ENCODE assay signal across 21 cellular contexts in the genomic region with DNA sequence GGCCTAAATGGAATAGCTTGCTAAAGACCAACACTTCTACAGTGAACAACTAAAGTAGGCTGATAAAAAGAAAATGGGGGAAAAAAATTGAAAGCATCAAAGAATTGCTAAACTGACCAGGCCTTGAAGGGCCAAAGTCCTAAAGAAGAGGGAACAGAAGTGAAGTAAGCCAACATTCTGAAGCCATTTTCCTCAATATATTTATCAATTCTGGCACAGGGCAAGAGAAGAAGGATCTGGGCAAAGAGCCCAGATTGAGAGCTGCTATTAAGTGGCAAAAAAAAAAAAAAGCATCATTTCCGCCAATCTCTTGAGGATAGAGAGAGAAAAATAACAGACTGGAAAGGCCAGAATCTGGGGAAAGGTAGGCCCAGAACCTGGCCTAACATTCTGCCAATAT. TPM values are rescaled to one million over a fixed set of nuclear protein-coding genes. Genes with fewer than 3 reads are reported as not detected.
DNase-seq lines count a peak whose midpoint lies in the region; ATAC-seq, FAIRE-seq and TF ChIP-seq lines count a peak whose summit lies in the region.
"Had no signal": no experiment of that assay in that cellular context is flagged by ENCODE, and none has a peak within 500 bp of the region (broad histone marks: within the 10 kb centered on the region; RNA-seq: fewer than 3 reads in every experiment).

No MANE protein-coding gene starts in this region.

- H3K4me3 ChIP-seq in endothelial cell of umbilical vein (replicated peaks in 1 of 3; ENCODE audit: insufficient read depth in 1 of 3, low read depth in 1 of 3, low read length in 3 of 3): no peak overlapping the region
- no peak overlapping the region for H3K4me3 ChIP-seq in pancreas
- H3K4me3 ChIP-seq: ovary, tibial artery had no signal

- no peaks in the 10 kb centered on the region for H3K27me3 ChIP-seq in endothelial cell of umbilical vein (ENCODE audit: control insufficient read depth in 2 of 2, insufficient read depth in 2 of 2, low read length in 2 of 2)
- H3K27me3 ChIP-seq in pancreas: no peaks in the 10 kb centered on the region
- no peaks in the 10 kb centered on the region for H3K27me3 ChIP-seq in foreskin keratinocyte
- H3K27me3 ChIP-seq: ovary, tibial artery had no signal

- dilution Hi-C loops in endothelial cell of umbilical vein (cut with MboI; ENCODE audit: extremely low pct_ligation_motif_present, low sequenced_read_pairs): no loop called here

- no peaks in the 10 kb centered on the region for H3K79me2 ChIP-seq in endothelial cell of umbilical vein (ENCODE audit: control insufficient read depth, insufficient read depth, low read length)

- intact Hi-C loops in endothelial cell of umbilical vein (cut with micrococcal nuclease) (loop anchor here (1.0 kb wide), 1 partner anchor 10 kb away; no protein-coding TSS in a partner anchor), pancreas (cut with DNase I) (no loop called here)

- DNase-seq in NCI-H1092 treated with DMSO at 0.1 percent for 48 hours (lab: John Stamatoyannopoulos, UW) (peak; percentile 62), NCI-H2227 (lab: John Stamatoyannopoulos, UW; ENCODE audit: unreplicated experiment) (peak; percentile 36), endothelial cell of umbilical vein (ENCODE audit: low read depth, low spot score) (peak; percentile 70), pancreas (peak in 1 of 6 donors; percentile 20), foreskin keratinocyte (no peak)
- DNase-seq: activated CD8-positive, alpha-beta T cell treated with anti-CD3 and anti-CD28 coated beads for 36 hours; activated naive CD8-positive, alpha-beta T cell treated with anti-CD3 and anti-CD28 coated beads, Interleukin-2, amount 50 U/mL, for 24 hours; cerebellar nuclear complex; endodermal cell; foreskin melanocyte; GOT3; left ventricle myocardium superior; ovary; T-helper 17 cell; tibial artery had no signal

- no peak overlapping the region for H3K27ac ChIP-seq in endothelial cell of umbilical vein (ENCODE audit: insufficient read depth, low read depth, low read length)
- H3K27ac ChIP-seq in pancreas: peak overlapping the region in 2 of 4 donors; percentile 13 to 15
- no peak overlapping the region for H3K27ac ChIP-seq in foreskin keratinocyte
- H3K27ac ChIP-seq: tibial artery had no signal

- BruUV-seq in endothelial cell of umbilical vein (replicated peaks; lab: Mats Ljungman, UMichigan): no TSS peak

- ATAC-seq in pancreas (peak; percentile 46 to 82 (median 79)), GM19395 (IDR thresholded peaks at IDR 0.05; ENCODE audit: unreplicated experiment) (no peak), GM21360 (IDR thresholded peaks at IDR 0.05; ENCODE audit: unreplicated experiment) (no peak), foreskin keratinocyte (no peak), GM19351 (IDR thresholded peaks at IDR 0.05; ENCODE audit: unreplicated experiment) (no peak)
- ATAC-seq: activated CD8-positive, alpha-beta T cell treated with anti-CD3 and anti-CD28 coated beads for 36 hours; activated naive CD8-positive, alpha-beta T cell treated with anti-CD3 and anti-CD28 coated beads, Interleukin-2, amount 50 U/mL, for 24 hours; left ventricle myocardium superior; Right ventricle myocardium inferior; stimulated activated effector memory CD8-positive, alpha-beta T cell treated with anti-CD3 and anti-CD28 coated beads, Interleukin-12 subunit alpha, Interleukin-12 subunit beta, amount 100 ng/mL, for 72 hours; T-helper 17 cell; WTC11 had no signal

- no peak overlapping the region for H2AFZ ChIP-seq in endothelial cell of umbilical vein (ENCODE audit: low read depth, low read length)

- no peaks in the 10 kb centered on the region for H4K20me1 ChIP-seq in endothelial cell of umbilical vein (replicated peaks; ENCODE audit: control insufficient read depth, extremely low read depth, insufficient read depth, low read length)

- FAIRE-seq in endothelial cell of umbilical vein (lab: Jason Lieb, UNC) (peak; percentile 42), pancreas (lab: Jason Lieb, UNC) (no peak)

- H3K4me1 ChIP-seq in endothelial cell of umbilical vein (ENCODE audit: control insufficient read depth, extremely low read depth, insufficient read depth, low read length): peaks cover 6% of the 10 kb centered on the region
- H3K4me1 ChIP-seq in pancreas: peaks cover 0 to 9% (median 7%) of the 10 kb centered on the region in 3 donors
- no peaks in the 10 kb centered on the region for H3K4me1 ChIP-seq in foreskin keratinocyte
- H3K4me1 ChIP-seq: tibial artery had no signal

- TF ChIP-seq CTCF in endothelial cell of umbilical vein (IDR thresholded peaks at IDR 0.05; ENCODE audit: extremely low read depth in 1 of 2, insufficient read depth in 1 of 2, low read depth in 1 of 2, low read length in 2 of 2): no peak
- no peak for TF ChIP-seq CTCF in pancreas (IDR thresholded peaks at IDR 0.05)
- no peak for TF ChIP-seq CTCF in foreskin keratinocyte (conservative IDR thresholded peaks at IDR 0.05)

- CTCF ChIA-PET in endothelial cell of umbilical vein (lab: Charles Lee): interaction anchor here (0.9 to 1.2 kb wide), 3 partner anchors 8 to 310 kb away, joined by 3 to 4 read pairs (median 3); no protein-coding TSS in a partner anchor

- no peak for TF ChIP-seq POLR2A in endothelial cell of umbilical vein (IDR thresholded peaks at IDR 0.05; ENCODE audit: low read depth, low read length)

- POLR2A ChIA-PET in endothelial cell of umbilical vein (lab: Charles Lee): interaction anchor here (1.6 kb wide), 1 partner anchor 169 kb away, joined by 5 read pairs; a partner anchor contains a TSS

- H3K9me1 ChIP-seq in endothelial cell of umbilical vein (replicated peaks; ENCODE audit: control insufficient read depth, extremely low read depth, insufficient read depth, low read length): no peaks in the 10 kb centered on the region

- H3K36me3 ChIP-seq in endothelial cell of umbilical vein (ENCODE audit: control insufficient read depth in 2 of 2, extremely low read depth in 1 of 2, insufficient read depth in 2 of 2, low read length in 2 of 2): no peaks in the 10 kb centered on the region
- no peaks in the 10 kb centered on the region for H3K36me3 ChIP-seq in pancreas
- H3K36me3 ChIP-seq: ovary had no signal

- H3K9me3 ChIP-seq in endothelial cell of umbilical vein (replicated peaks; ENCODE audit: control insufficient read depth, insufficient read depth, low read length): no peaks in the 10 kb centered on the region
- no peaks in the 10 kb centered on the region for H3K9me3 ChIP-seq in pancreas
- H3K9me3 ChIP-seq: tibial artery had no signal

- no peak overlapping the region for H3K9ac ChIP-seq in endothelial cell of umbilical vein (replicated peaks; ENCODE audit: extremely low read depth, insufficient read depth, low read length)

- WGBS in pancreas, 2 donors: 8 to 23% methylated on average over 1 of the region's 1 CpG

- H3K4me2 ChIP-seq in endothelial cell of umbilical vein (ENCODE audit: insufficient read depth, low read length): no peak overlapping the region

TF ChIP-seq in endothelial cell of umbilical vein, 7 proteins besides CTCF, POLR2A, EP300 and RAD21:
- TF ChIP-seq EZH2 (IDR thresholded peaks at IDR 0.05; ENCODE audit: borderline replicate concordance, low read depth, low read length, severe bottlenecking) (no peak), POLR2AphosphoS5 (IDR thresholded peaks at IDR 0.05; ENCODE audit: insufficient read depth, low read depth, low read length) (no peak), GATA2 (IDR thresholded peaks at IDR 0.05; ENCODE audit: insufficient read depth, insufficient read length, low read depth, low read length) (no peak), JUN (IDR thresholded peaks at IDR 0.05; ENCODE audit: borderline replicate concordance, insufficient read depth, insufficient read length, low read depth) (no peak), MYC (IDR thresholded peaks at IDR 0.05; ENCODE audit: low read depth, low read length) (no peak), FOS (IDR thresholded peaks at IDR 0.05; ENCODE audit: borderline replicate concordance, insufficient read depth, low read length) (no peak)
- TF ChIP-seq, protein P1, sequence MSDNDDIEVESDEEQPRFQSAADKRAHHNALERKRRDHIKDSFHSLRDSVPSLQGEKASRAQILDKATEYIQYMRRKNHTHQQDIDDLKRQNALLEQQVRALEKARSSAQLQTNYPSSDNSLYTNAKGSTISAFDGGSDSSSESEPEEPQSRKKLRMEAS (IDR thresholded peaks at IDR 0.05; ENCODE audit: insufficient read depth, insufficient read length): no peak
TF ChIP-seq in endothelial cell of umbilical vein: peak in this region for 0.

RNA-seq across cellular contexts. Expression of a gene that starts 25.7 kb away (rescaled TPM):
- total RNA-seq in endothelial cell of umbilical vein: 15.8 and 16.7 TPM in 2 replicates
- 5.8 and 10.3 TPM in 2 replicates for polyA plus RNA-seq in endothelial cell of umbilical vein
- polyA plus RNA-seq in endothelial cell of umbilical vein (2011; cell fraction: cytosol; rRNA removed): 13.7 and 15.8 TPM in 2 replicates
- polyA plus RNA-seq in endothelial cell of umbilical vein (2011; cell fraction: nucleus; rRNA removed): 37.3 and 54.2 TPM in 2 replicates
- polyA plus RNA-seq in endothelial cell of umbilical vein (2012): 12.9 and 18.2 TPM in 2 replicates
- 9.5 and 9.8 TPM in 2 replicates for polyA minus RNA-seq in endothelial cell of umbilical vein
- 28.7 TPM for polyA minus RNA-seq in endothelial cell of umbilical vein (2011; cell fraction: cytosol; rRNA and poly(A)+ RNA removed)
- 34.7 and 44.4 TPM in 2 replicates for polyA minus RNA-seq in endothelial cell of umbilical vein (2011; cell fraction: nucleus; rRNA and poly(A)+ RNA removed)
- 10 to 100 TPM in 4 of 6 donors, 1 to 10 TPM in 2; 9.0 to 15.9 (median 11.2) TPM for total RNA-seq in pancreas
- 10 to 100 TPM; 20.9 to 25.8 TPM for polyA plus RNA-seq in pancreas
- total RNA-seq in foreskin keratinocyte: 15.9 and 17.7 TPM in 2 replicates
- 12.8 and 14.2 TPM in 2 replicates for polyA plus RNA-seq in foreskin keratinocyte

Comparison
In these comparisons a context has a peak if more than half of its experiments do, and no peak if none do; other contexts are left out.
1. DNase-seq: peak in NCI-H1092 treated with DMSO at 0.1 percent for 48 hours (single experiment), NCI-H2227 (single experiment) and endothelial cell of umbilical vein (single experiment); none in foreskin keratinocyte (0 of 2).
2. ATAC-seq: peak in pancreas (4 of 4); none in GM19395 (single experiment), GM21360 (single experiment), foreskin keratinocyte (single experiment) and GM19351 (single experiment).